ENCODE assay signal across 21 cellular contexts in the genomic region with DNA sequence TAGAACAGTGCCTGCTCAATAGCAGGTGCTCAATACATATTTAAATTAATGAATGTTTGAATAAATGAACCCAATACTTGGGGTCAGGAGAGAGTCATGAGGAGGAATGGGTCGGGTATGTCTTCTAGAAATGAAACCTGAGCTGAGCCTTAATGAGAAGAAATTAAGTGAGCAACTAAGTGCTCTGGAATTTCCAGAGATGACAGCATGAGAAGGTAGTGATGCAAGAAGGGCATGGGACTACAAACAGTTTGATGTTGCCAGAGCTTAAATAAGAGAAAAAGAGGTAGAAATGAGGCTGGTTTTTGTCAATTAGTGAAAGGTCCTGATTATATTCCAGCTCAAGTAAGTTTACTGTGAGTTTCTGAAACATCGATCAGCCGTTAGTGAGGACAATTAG.
DNase-seq lines count a peak whose midpoint lies in the region; TF ChIP-seq lines count a peak whose summit lies in the region.
"Had no signal": no experiment of that assay in that cellular context is flagged by ENCODE, and none has a peak within 500 bp of the region (broad histone marks: within the 10 kb centered on the region; RNA-seq: fewer than 3 reads in every experiment).

No MANE protein-coding gene starts in this region.

- DNase-seq in MCF 10A (ENCODE audit: unreplicated experiment), result peak; percentile 30
- no peak for DNase-seq in breast epithelium (ENCODE audit: low spot score in 2 of 2)
- DNase-seq in epithelial cell of proximal tubule (ENCODE audit: low read depth), result peak; percentile 76
- DNase-seq in kidney glomerular epithelial cell (lab: John Stamatoyannopoulos, UW), result peak; percentile 27
- DNase-seq in hepatocyte (ENCODE audit: low spot score), result no peak
- DNase-seq in mesothelial cell of epicardium (ENCODE audit: low spot score in 2 of 2, unreplicated experiment in 2 of 2), result no peak
- DNase-seq in Ammon's horn (ENCODE audit: low spot score), result no peak
- no peak for DNase-seq in NCI-H1694 treated with DMSO at 0.1 percent for 48 hours (lab: John Stamatoyannopoulos, UW)
- DNase-seq: C1 segment of cervical spinal cord; CD8-positive, alpha-beta T cell; DND-41; KBM-7; NCI-H1092 treated with DMSO at 0.1 percent for 48 hours; NCI-H1436 treated with DMSO at 0.1 percent for 48 hours; NCI-H2029 treated with DMSO at 0.1 percent for 48 hours; NCI-H2171; NCI-H524 treated with DMSO at 0.1 percent for 48 hours; Peyer's patch had no signal

- 79% methylated on average over 3 of the region's 3 CpGs for WGBS in hepatocyte (ENCODE audit: low lambda C conversion rate, missing lambda C conversion rate)

- CTCF ChIA-PET in MCF 10A (lab: Yijun Ruan, JAX), result interaction anchor here (1.0 kb wide), 1 partner anchor 24 kb away, joined by 3 read pairs; no protein-coding TSS in a partner anchor

- intact Hi-C loops in MCF 10A (cut with micrococcal nuclease), result no loop called here
- intact Hi-C loops in breast epithelium (cut with DNase I; ENCODE audit: low total_unique reads), result no loop called here

- H3K4me2 ChIP-seq in hepatocyte, result no peak overlapping the region

- H3K36me3 Mint-ChIP-seq in MCF 10A (ENCODE audit: insufficient read depth, unreplicated experiment), result no peaks in the 10 kb centered on the region
- H3K36me3 Mint-ChIP-seq in mesothelial cell of epicardium, result peaks cover 2% of the 10 kb centered on the region
- H3K36me3 Mint-ChIP-seq: CD8-positive, alpha-beta T cell had no signal

- H3K4me3 ChIP-seq in breast epithelium (no peak overlapping the region), epithelial cell of proximal tubule (ENCODE audit: low read depth, low read length) (no peak overlapping the region), hepatocyte (no peak overlapping the region)
- H3K4me3 ChIP-seq: GM12878, Peyer's patch, SJSA1 had no signal

- no peaks in the 10 kb centered on the region for H3K9me3 ChIP-seq in breast epithelium
- no peaks in the 10 kb centered on the region for H3K9me3 ChIP-seq in hepatocyte (ENCODE audit: low read depth)
- H3K9me3 ChIP-seq: Peyer's patch, SJSA1 had no signal

- no peaks in the 10 kb centered on the region for H3K27me3 Mint-ChIP-seq in MCF 10A (ENCODE audit: insufficient read depth, unreplicated experiment)
- H3K27me3 Mint-ChIP-seq in mesothelial cell of epicardium (ENCODE audit: low read depth), result no peaks in the 10 kb centered on the region

- H4K20me1 ChIP-seq in hepatocyte (ENCODE audit: insufficient read depth, poor library complexity, severe bottlenecking), result no peaks in the 10 kb centered on the region

- H3K4me3 Mint-ChIP-seq in MCF 10A (ENCODE audit: unreplicated experiment) (no peak overlapping the region), mesothelial cell of epicardium (no peak overlapping the region)
- H3K4me3 Mint-ChIP-seq: CD8-positive, alpha-beta T cell had no signal

- H3K27me3 ChIP-seq in breast epithelium, result no peaks in the 10 kb centered on the region
- H3K27me3 ChIP-seq in hepatocyte, result no peaks in the 10 kb centered on the region
- H3K27me3 ChIP-seq: Peyer's patch, SJSA1 had no signal

- POLR2A ChIA-PET in MCF 10A (lab: Yijun Ruan, JAX), result no interaction called here

- H3K27ac ChIP-seq in breast epithelium (no peak overlapping the region), hepatocyte (no peak overlapping the region)
- H3K27ac ChIP-seq: 22Rv1, Peyer's patch, SJSA1 had no signal

- H3K79me2 ChIP-seq in hepatocyte, result no peaks in the 10 kb centered on the region

- BruUV-seq in MCF 10A (replicated peaks; lab: Mats Ljungman, UMichigan), result no TSS peak

- no peak overlapping the region for H2AFZ ChIP-seq in hepatocyte

- H3K27ac Mint-ChIP-seq in MCF 10A (ENCODE audit: low read depth, unreplicated experiment), result no peak overlapping the region
- no peak overlapping the region for H3K27ac Mint-ChIP-seq in mesothelial cell of epicardium
- H3K27ac Mint-ChIP-seq: CD8-positive, alpha-beta T cell had no signal

- TF ChIP-seq POLR2A in breast epithelium (IDR thresholded peaks at IDR 0.05), result no peak

- peaks cover 7% of the 10 kb centered on the region for H3K4me1 Mint-ChIP-seq in MCF 10A (ENCODE audit: insufficient read depth, unreplicated experiment)
- H3K4me1 Mint-ChIP-seq in mesothelial cell of epicardium, result no peaks in the 10 kb centered on the region

- H3K36me3 ChIP-seq in breast epithelium (no peaks in the 10 kb centered on the region), hepatocyte (replicated peaks; ENCODE audit: insufficient read depth, low read depth) (no peaks in the 10 kb centered on the region)
- H3K36me3 ChIP-seq: Peyer's patch, SJSA1 had no signal

- TF ChIP-seq CTCF in MCF 10A (IDR thresholded peaks at IDR 0.05; ENCODE audit: unreplicated experiment), result no peak
- no peak for TF ChIP-seq CTCF in breast epithelium (IDR thresholded peaks at IDR 0.05)
- TF ChIP-seq CTCF in epithelial cell of proximal tubule (conservative IDR thresholded peaks at IDR 0.05; ENCODE audit: low read depth, low read length), result no peak
- TF ChIP-seq CTCF in hepatocyte (IDR thresholded peaks at IDR 0.05; ENCODE audit: poor library complexity), result no peak
- no peak for TF ChIP-seq CTCF in mesothelial cell of epicardium (IDR thresholded peaks at IDR 0.05; ENCODE audit: unreplicated experiment)

- no peaks in the 10 kb centered on the region for H3K9me2 ChIP-seq in hepatocyte (replicated peaks; ENCODE audit: insufficient read depth)

- H3K4me1 ChIP-seq in breast epithelium, result no peaks in the 10 kb centered on the region
- H3K4me1 ChIP-seq in hepatocyte (ENCODE audit: insufficient read depth), result no peaks in the 10 kb centered on the region
- H3K4me1 ChIP-seq: Peyer's patch had no signal

- H3K9me3 Mint-ChIP-seq in MCF 10A (ENCODE audit: unreplicated experiment) (no peaks in the 10 kb centered on the region), mesothelial cell of epicardium (peaks cover 3% of the 10 kb centered on the region)
- H3K9me3 Mint-ChIP-seq: CD8-positive, alpha-beta T cell had no signal

Comparison
In these comparisons a context has a peak if more than half of its experiments do, and no peak if none do; other contexts are left out.
1. DNase-seq: peak in MCF 10A (single experiment), epithelial cell of proximal tubule (single experiment) and kidney glomerular epithelial cell (single experiment); none in breast epithelium (0 of 2), hepatocyte (single experiment), mesothelial cell of epicardium (0 of 2), Ammon's horn (single experiment) and NCI-H1694 treated with DMSO at 0.1 percent for 48 hours (single experiment).